Comparison of ENCODE assay signal across 12 cellular contexts in genomic region chr5:149283611-149284480, GRCh38. TPM values are rescaled to one million over a fixed set of nuclear protein-coding genes. Genes with fewer than 3 reads are reported as not detected.
DNase-seq lines count a peak whose midpoint lies in the region; ATAC-seq, FAIRE-seq and TF ChIP-seq lines count a peak whose summit lies in the region.
"Had no signal": no experiment of that assay in that cellular context is flagged by ENCODE, and none has a peak within 500 bp of the region (broad histone marks: within the 10 kb centered on the region; RNA-seq: fewer than 3 reads in every experiment).

No MANE protein-coding gene starts in this region.

- DNase-seq in cardiac muscle cell (ENCODE audit: low read depth in 1 of 2, low spot score in 1 of 2) (peak; percentile 19 to 27), Right ventricle myocardium superior (no peak), NCI-H510A treated with DMSO at 0.1 percent for 48 hours (lab: John Stamatoyannopoulos, UW) (peak; percentile 78), fibroblast of villous mesenchyme (ENCODE audit: low read depth) (peak; percentile 14), tibial nerve (ENCODE audit: low spot score in 2 of 2) (no peak), pancreas (no peak), HFFc6 (no peak)
- DNase-seq in activated T-helper 2 cell treated with anti-CD3 and anti-CD28 coated beads, Interferon-gamma antibody, Interleukin-2, Interleukin-4, amounts not matched to agents 10 μg/mL and 5 μg/mL and 100 μg/mL, durations not matched to agents 14 hours and 24 hours and 36 hours (ENCODE audit: low spot score): no peak

- H3K36me3 ChIP-seq in cardiac muscle cell (no peaks in the 10 kb centered on the region), tibial nerve (no peaks in the 10 kb centered on the region), pancreas (no peaks in the 10 kb centered on the region)
- H3K36me3 ChIP-seq: sigmoid colon, tibial artery had no signal

- no peaks in the 10 kb centered on the region for H3K36me3 Mint-ChIP-seq in HFFc6 (ENCODE audit: low read depth)
- no peaks in the 10 kb centered on the region for H3K36me3 Mint-ChIP-seq in activated T-helper 2 cell treated with anti-CD3 and anti-CD28 coated beads, Interferon-gamma antibody, Interleukin-2, Interleukin-4, amounts not matched to agents 10 μg/mL and 5 μg/mL and 100 μg/mL, durations not matched to agents 14 hours and 24 hours and 36 hours (ENCODE audit: low read depth)

- peaks cover 21% of the 10 kb centered on the region for H3K4me1 Mint-ChIP-seq in HFFc6 (ENCODE audit: low read depth)
- no peaks in the 10 kb centered on the region for H3K4me1 Mint-ChIP-seq in activated T-helper 2 cell treated with anti-CD3 and anti-CD28 coated beads, Interferon-gamma antibody, Interleukin-2, Interleukin-4, amounts not matched to agents 10 μg/mL and 5 μg/mL and 100 μg/mL, durations not matched to agents 14 hours and 24 hours and 36 hours (ENCODE audit: low read depth)

- intact Hi-C loops in Right ventricle myocardium superior (cut with DNase I) (no loop called here), pancreas (cut with DNase I) (no loop called here)
- intact Hi-C loops in activated T-helper 2 cell treated with anti-CD3 and anti-CD28 coated beads, Interferon-gamma antibody, Interleukin-2, Interleukin-4, amounts not matched to agents 10 μg/mL and 5 μg/mL and 100 μg/mL, durations not matched to agents 14 hours and 24 hours and 36 hours (cut with micrococcal nuclease): no loop called here

- H3K27ac ChIP-seq in cardiac muscle cell (peak overlapping the region; percentile 61), tibial nerve (peak overlapping the region; percentile 24 to 79 (median 54)), pancreas (no peak overlapping the region)
- H3K27ac ChIP-seq: hepatocyte, tibial artery had no signal

- no peak overlapping the region for H3K4me3 Mint-ChIP-seq in HFFc6
- no peak overlapping the region for H3K4me3 Mint-ChIP-seq in activated T-helper 2 cell treated with anti-CD3 and anti-CD28 coated beads, Interferon-gamma antibody, Interleukin-2, Interleukin-4, amounts not matched to agents 10 μg/mL and 5 μg/mL and 100 μg/mL, durations not matched to agents 14 hours and 24 hours and 36 hours (ENCODE audit: low read depth)

- H3K27me3 ChIP-seq in cardiac muscle cell (no peaks in the 10 kb centered on the region), tibial nerve (no peaks in the 10 kb centered on the region), pancreas (no peaks in the 10 kb centered on the region)
- H3K27me3 ChIP-seq: dorsolateral prefrontal cortex, hepatocyte, sigmoid colon, tibial artery had no signal

- no peak for FAIRE-seq in pancreas (lab: Jason Lieb, UNC)

- no peak for TF ChIP-seq CTCF in cardiac muscle cell (IDR thresholded peaks at IDR 0.05; ENCODE audit: low read depth, low read length)
- no peak for TF ChIP-seq CTCF in fibroblast of villous mesenchyme (IDR thresholded peaks at IDR 0.05; ENCODE audit: insufficient read depth, low read depth, low read length)
- no peak for TF ChIP-seq CTCF in tibial nerve (IDR thresholded peaks at IDR 0.05)
- TF ChIP-seq CTCF in pancreas (IDR thresholded peaks at IDR 0.05): no peak
- no peak for TF ChIP-seq CTCF in HFFc6 (IDR thresholded peaks at IDR 0.05)

- peaks cover 31% of the 10 kb centered on the region for H3K4me1 ChIP-seq in cardiac muscle cell (ENCODE audit: low read depth)
- H3K4me1 ChIP-seq in tibial nerve: peaks cover 0 to 74% (median 5%) of the 10 kb centered on the region in 4 donors
- H3K4me1 ChIP-seq in pancreas: no peaks in the 10 kb centered on the region

- H3K27me3 Mint-ChIP-seq in HFFc6 (ENCODE audit: insufficient read depth): no peaks in the 10 kb centered on the region; the same call in none of the 2 replicates
- H3K27me3 Mint-ChIP-seq in activated T-helper 2 cell treated with anti-CD3 and anti-CD28 coated beads, Interferon-gamma antibody, Interleukin-2, Interleukin-4, amounts not matched to agents 10 μg/mL and 5 μg/mL and 100 μg/mL, durations not matched to agents 14 hours and 24 hours and 36 hours (ENCODE audit: low read depth): peaks cover 8% of the 10 kb centered on the region

- WGBS in tibial nerve, 2 donors: 70 to 72% methylated on average over 11 of the region's 11 CpGs
- 63 to 66% methylated on average over 11 of the region's 11 CpGs for WGBS in pancreas, 2 donors

- H3K27ac Mint-ChIP-seq in HFFc6: no peak overlapping the region
- no peak overlapping the region for H3K27ac Mint-ChIP-seq in activated T-helper 2 cell treated with anti-CD3 and anti-CD28 coated beads, Interferon-gamma antibody, Interleukin-2, Interleukin-4, amounts not matched to agents 10 μg/mL and 5 μg/mL and 100 μg/mL, durations not matched to agents 14 hours and 24 hours and 36 hours

- ATAC-seq in Right ventricle myocardium superior (ENCODE audit: poor library complexity) (no peak), pancreas (no peak)

- no peak for TF ChIP-seq EP300 in tibial nerve (IDR thresholded peaks at IDR 0.05)

- H3K9me3 ChIP-seq in cardiac muscle cell (ENCODE audit: low read depth): no peaks in the 10 kb centered on the region
- no peaks in the 10 kb centered on the region for H3K9me3 ChIP-seq in tibial nerve
- no peaks in the 10 kb centered on the region for H3K9me3 ChIP-seq in pancreas
- H3K9me3 ChIP-seq: sigmoid colon, tibial artery had no signal

- no peaks in the 10 kb centered on the region for H3K9me3 Mint-ChIP-seq in HFFc6
- H3K9me3 Mint-ChIP-seq in activated T-helper 2 cell treated with anti-CD3 and anti-CD28 coated beads, Interferon-gamma antibody, Interleukin-2, Interleukin-4, amounts not matched to agents 10 μg/mL and 5 μg/mL and 100 μg/mL, durations not matched to agents 14 hours and 24 hours and 36 hours: no peaks in the 10 kb centered on the region

- TF ChIP-seq POLR2A in tibial nerve (IDR thresholded peaks at IDR 0.05): no peak

- H3K4me3 ChIP-seq in cardiac muscle cell (no peak overlapping the region), fibroblast of villous mesenchyme (ENCODE audit: low read depth, low read length) (no peak overlapping the region), tibial nerve (no peak overlapping the region), pancreas (no peak overlapping the region)
- H3K4me3 ChIP-seq: dorsolateral prefrontal cortex, hepatocyte, sigmoid colon, tibial artery had no signal

RNA-seq across cellular contexts. Expression of gene AFAP1L1, which starts 12.2 kb away (rescaled TPM):
- total RNA-seq in cardiac muscle cell: 30.5 and 39.3 TPM in 2 replicates
- 24.0 and 38.7 TPM in 2 replicates for polyA plus RNA-seq in cardiac muscle cell
- 42.2 TPM for total RNA-seq in Right ventricle myocardium superior
- 10.8 and 11.9 TPM in 2 replicates for total RNA-seq in fibroblast of villous mesenchyme
- 10 to 100 TPM; 40.8 to 93.5 (median 91.6) TPM for total RNA-seq in tibial nerve
- 1 to 10 TPM in 3 of 6 donors, under 1 TPM in 3; 0.54 to 2.4 (median 1.00) TPM for total RNA-seq in pancreas
- 1 to 10 TPM; 1.5 to 1.7 TPM for polyA plus RNA-seq in pancreas
- total RNA-seq in HFFc6 (2021; fragmentation: NEBNext Ultra II Directional; extraction: Animal tissue kit (Norgen Biotek cat#: 25700)): 1 to 10 TPM; 3.2 to 7.5 (median 5.4) TPM
- not detected in 2 replicates for total RNA-seq in activated T-helper 2 cell treated with anti-CD3 and anti-CD28 coated beads, Interferon-gamma antibody, Interleukin-2, Interleukin-4, amounts not matched to agents 10 μg/mL and 5 μg/mL and 100 μg/mL, durations not matched to agents 14 hours and 24 hours and 36 hours

Comparison
In these comparisons a context has a peak if more than half of its experiments do, and no peak if none do; other contexts are left out.
1. DNase-seq: peak in cardiac muscle cell (2 of 2), NCI-H510A treated with DMSO at 0.1 percent for 48 hours (single experiment) and fibroblast of villous mesenchyme (single experiment); none in Right ventricle myocardium superior (single experiment), tibial nerve (0 of 2), pancreas (0 of 6), HFFc6 (single experiment) and activated T-helper 2 cell treated with anti-CD3 and anti-CD28 coated beads, Interferon-gamma antibody, Interleukin-2, Interleukin-4, amounts not matched to agents 10 μg/mL and 5 μg/mL and 100 μg/mL, durations not matched to agents 14 hours and 24 hours and 36 hours (single experiment).
2. H3K27ac ChIP-seq: peak in cardiac muscle cell (single experiment) and tibial nerve (4 of 4); none in pancreas (0 of 4).